In genomic region chr6:3419624-3420272, GRCh38 we compare ENCODE assay signal across 1 cellular context.
TF ChIP-seq lines count a peak whose summit lies in the region.

No MANE protein-coding gene starts in this region.

TF ChIP-seq in H1, 55 proteins besides CTCF, POLR2A, EP300 and RAD21 (continued from another document):
- TF ChIP-seq CHD7 (IDR thresholded peaks at IDR 0.05; ENCODE audit: insufficient replicate concordance, low read length) = no peak
- TF ChIP-seq POLR2AphosphoS5 (IDR thresholded peaks at IDR 0.05; ENCODE audit: low read depth, low read length) = no peak
- TF ChIP-seq RXRA (IDR thresholded peaks at IDR 0.05; ENCODE audit: insufficient read depth, low read depth, low read length) = no peak
- TF ChIP-seq E2F6 (IDR thresholded peaks at IDR 0.05) = no peak
- no peak for TF ChIP-seq NRF1 (IDR thresholded peaks at IDR 0.05; ENCODE audit: low read depth, low read length)
- TF ChIP-seq CREB1 (IDR thresholded peaks at IDR 0.05) = no peak
- no peak for TF ChIP-seq SIRT6 (IDR thresholded peaks at IDR 0.05; ENCODE audit: low read length)
- no peak for TF ChIP-seq POU5F1 (IDR thresholded peaks at IDR 0.05; ENCODE audit: low read depth, low read length)
- TF ChIP-seq CHD1 (IDR thresholded peaks at IDR 0.05; ENCODE audit: low read depth, low read length) = no peak
